8 cellular contexts compared by ENCODE assay signal in the genomic region with DNA sequence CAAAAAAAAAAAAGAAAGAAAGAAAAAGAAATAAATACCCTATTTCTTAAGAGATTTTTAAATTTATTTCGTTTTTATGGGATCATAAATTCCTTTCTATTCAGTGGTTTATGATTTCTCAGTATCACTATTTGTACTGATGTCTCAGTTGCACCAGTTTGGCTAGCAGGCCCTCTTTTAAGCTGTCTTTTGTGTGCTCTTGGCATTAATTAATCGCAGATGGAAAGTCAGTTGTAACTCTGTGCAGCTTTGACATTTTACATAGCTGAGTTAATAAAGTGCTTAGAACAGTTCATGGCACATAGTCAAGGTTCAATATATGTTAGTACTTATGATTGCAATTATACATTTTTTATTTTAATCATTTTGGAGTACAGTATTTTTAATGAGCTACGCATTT.
"Had no signal": no experiment of that assay in that cellular context is flagged by ENCODE, and none has a peak within 500 bp of the region (broad histone marks: within the 10 kb centered on the region; RNA-seq: fewer than 3 reads in every experiment).

No MANE protein-coding gene starts in this region.

- H2AFZ ChIP-seq: GM23338 had no signal

- H3K27ac Mint-ChIP-seq: GM23338, H9, IgD-negative memory B cell had no signal

- H3K4me2 ChIP-seq: GM23338, KMS-11 had no signal

- H3K4me3 ChIP-seq: GM23338 had no signal

- H3K4me1 Mint-ChIP-seq: GM23338, H9 had no signal

- H3K27me3 Mint-ChIP-seq: IgD-negative memory B cell had no signal

- DNase-seq: H9, HCEC 1CT, KBM-7 had no signal

- H3K9ac ChIP-seq: KMS-11 had no signal

- H3K4me3 Mint-ChIP-seq: GM23338, H9, IgD-negative memory B cell had no signal

- H3K27ac ChIP-seq: HL-60, KMS-11 had no signal

- ATAC-seq: GM23338, HepG2 had no signal
